8 cellular contexts compared by ENCODE assay signal in the genomic region with DNA sequence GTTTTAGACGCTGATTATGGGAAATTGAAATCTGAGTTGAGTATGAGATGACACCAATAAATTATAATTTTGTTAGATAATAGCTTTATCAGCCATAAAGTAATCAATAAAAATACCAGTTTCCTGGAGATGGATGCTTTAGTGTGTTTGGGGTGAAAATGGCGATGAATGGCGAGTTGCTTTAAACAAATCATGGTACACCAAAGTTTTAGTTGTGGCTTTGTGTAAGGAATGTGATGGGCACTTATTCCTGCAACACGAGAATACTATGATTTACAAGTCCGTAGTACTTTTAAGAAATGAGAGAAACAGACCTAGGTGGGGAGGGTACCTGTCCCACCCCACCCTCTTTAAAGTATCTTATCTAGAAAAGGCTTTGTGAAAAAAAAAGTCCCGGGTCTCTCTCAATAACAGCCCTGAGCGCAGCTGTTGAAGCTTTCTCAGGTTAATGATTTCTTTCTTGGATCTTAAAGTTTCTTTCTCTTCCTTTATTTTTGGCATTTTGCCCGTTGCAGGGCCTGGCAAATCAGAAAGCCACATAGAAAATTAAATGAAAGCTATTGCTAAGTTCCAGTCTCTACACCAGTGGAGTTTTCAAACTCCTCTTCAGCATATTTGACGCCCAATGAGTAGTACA. TPM values are rescaled to one million over a fixed set of nuclear protein-coding genes. Genes with fewer than 3 reads are reported as not detected.
DNase-seq lines count a peak whose midpoint lies in the region; ATAC-seq and TF ChIP-seq lines count a peak whose summit lies in the region.

No MANE protein-coding gene starts in this region.

- H3K4me3 ChIP-seq in MG63 (peak overlapping the region; percentile 65), ascending aorta (peak overlapping the region; percentile 67 to 69), right lobe of liver (peak overlapping the region; percentile 71 to 79 (median 74))

- peak; percentile 21 for DNase-seq in DMS153 treated with DMSO at 0.1 percent for 48 hours (lab: John Stamatoyannopoulos, UW; ENCODE audit: unreplicated experiment)
- no peak for DNase-seq in DMS153 (lab: John Stamatoyannopoulos, UW)
- DNase-seq in MG63, result no peak
- peak in 1 of 2 donors; percentile 35 for DNase-seq in ascending aorta (ENCODE audit: low spot score in 2 of 2)
- DNase-seq in right lobe of liver, result no peak
- no peak for DNase-seq in left lobe of liver (ENCODE audit: low spot score)
- no peak for DNase-seq in stimulated activated CD4-positive, alpha-beta T cell treated with anti-CD3 and anti-CD28 coated beads, Interleukin-4, amount 100 ng/mL, for 24 hours

- H3K4me1 ChIP-seq in ascending aorta (peaks cover 13 to 20% of the 10 kb centered on the region in 2 donors), right lobe of liver (peaks cover 4 to 35% (median 20%) of the 10 kb centered on the region in 4 donors)

- H3K9me3 ChIP-seq in MG63 (no peaks in the 10 kb centered on the region), ascending aorta (no peaks in the 10 kb centered on the region), right lobe of liver (no peaks in the 10 kb centered on the region)

- WGBS in right lobe of liver (ENCODE audit: insufficient coverage, low coverage, low lambda C conversion rate, missing lambda C conversion rate), result 24% methylated on average over 9 of the region's 9 CpGs

- no peaks in the 10 kb centered on the region for H3K27me3 ChIP-seq in MG63
- H3K27me3 ChIP-seq in ascending aorta, result peaks cover 7% of the 10 kb centered on the region
- no peaks in the 10 kb centered on the region for H3K27me3 ChIP-seq in right lobe of liver

- ATAC-seq in right lobe of liver, result no peak
- no peak for ATAC-seq in left lobe of liver
- no peak for ATAC-seq in HG02870 (IDR thresholded peaks at IDR 0.05; ENCODE audit: unreplicated experiment)

- no peak for TF ChIP-seq POLR2A in right lobe of liver (IDR thresholded peaks at IDR 0.05)

- intact Hi-C loops in ascending aorta (cut with DNase I), result loop anchor here (2.0 to 10.0 kb wide), 6 partner anchors 40 to 691 kb away; a partner anchor contains a TSS
- intact Hi-C loops in right lobe of liver (cut with DNase I), result loop anchor here (5.0 to 10.0 kb wide), 3 partner anchors 154 to 316 kb away; no protein-coding TSS in a partner anchor

- H3K36me3 ChIP-seq in MG63, result peaks cover 39% of the 10 kb centered on the region
- no peaks in the 10 kb centered on the region for H3K36me3 ChIP-seq in ascending aorta
- no peaks in the 10 kb centered on the region for H3K36me3 ChIP-seq in right lobe of liver

- TF ChIP-seq CTCF in ascending aorta (IDR thresholded peaks at IDR 0.05) (no peak), right lobe of liver (IDR thresholded peaks at IDR 0.05) (no peak)

- H3K27ac ChIP-seq in ascending aorta (peak overlapping the region; percentile 33 to 59), right lobe of liver (peak overlapping the region; percentile 74 to 81 (median 76))

RNA-seq across cellular contexts. Expression of a gene that starts 1.5 kb away (rescaled TPM):
- total RNA-seq in MG63 (2014; rRNA removed; shearing (Covaris generic); ENCODE audit: low replicate concordance), result 31.3 and 33.2 TPM in 2 replicates
- total RNA-seq in ascending aorta (not detected), right lobe of liver (10 to 100 TPM in 1 of 6 experiments, 1 to 10 TPM in 5; 1.1 to 10.3 (median 5.7) TPM), left lobe of liver (2.7 TPM)

RNA-seq across cellular contexts. Expression of a gene that starts 40.8 kb away (rescaled TPM):
- 1.0 and 2.0 TPM in 2 replicates for total RNA-seq in MG63 (2014; rRNA removed; shearing (Covaris generic); ENCODE audit: low replicate concordance)
- total RNA-seq in ascending aorta (13.8 TPM), right lobe of liver (under 1 TPM; 0.26 to 0.99 (median 0.55) TPM), left lobe of liver (0.65 TPM)
